Comparison of ENCODE assay signal across 18 cellular contexts in the genomic region with DNA sequence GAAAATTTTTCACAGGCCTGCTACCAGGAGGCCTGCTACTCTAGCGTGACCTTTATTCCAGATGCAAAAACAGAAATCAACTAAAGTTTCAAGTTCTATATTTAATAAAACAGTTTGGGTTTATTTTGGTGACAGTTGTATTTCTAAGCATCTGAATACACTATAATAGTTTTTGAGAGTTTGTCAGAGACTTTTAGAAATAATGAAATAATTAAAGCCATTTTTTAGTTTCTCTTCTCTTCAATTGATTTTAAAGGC.
"Had no signal": no experiment of that assay in that cellular context is flagged by ENCODE, and none has a peak within 500 bp of the region (broad histone marks: within the 10 kb centered on the region; RNA-seq: fewer than 3 reads in every experiment).

No MANE protein-coding gene starts in this region.

- H3K4me1 ChIP-seq: ascending aorta, heart right ventricle, left ventricle myocardium inferior, suprapubic skin, upper lobe of right lung had no signal

- H3K4me3 ChIP-seq: ascending aorta, heart right ventricle, left ventricle myocardium inferior, suprapubic skin, upper lobe of right lung had no signal

- H3K27ac Mint-ChIP-seq: activated CD4-positive, alpha-beta memory T cell treated with anti-CD3 and anti-CD28 coated beads, Interleukin-2, amount 10 ng/mL, durations not matched to agents 7 days and 5 days; activated T-helper 1 cell treated with anti-CD3 and anti-CD28 coated beads, Interleukin-12 subunit alpha, Interleukin-12 subunit beta, Interleukin-2, Interleukin-4 antibody, amounts not matched to agents 30 ng/mL and 10 ng/mL and 1 ng/mL, durations not matched to agents 14 hours and 24 hours and 36 hours had no signal

- H3K4me3 Mint-ChIP-seq: activated CD4-positive, alpha-beta memory T cell treated with anti-CD3 and anti-CD28 coated beads, Interleukin-2, amount 10 ng/mL, durations not matched to agents 7 days and 5 days; activated T-helper 1 cell treated with anti-CD3 and anti-CD28 coated beads, Interleukin-12 subunit alpha, Interleukin-12 subunit beta, Interleukin-2, Interleukin-4 antibody, amounts not matched to agents 30 ng/mL and 10 ng/mL and 1 ng/mL, durations not matched to agents 14 hours and 24 hours and 36 hours; neural crest cell had no signal

- H3K4me1 Mint-ChIP-seq: activated CD4-positive, alpha-beta memory T cell treated with anti-CD3 and anti-CD28 coated beads, Interleukin-2, amount 10 ng/mL, durations not matched to agents 7 days and 5 days had no signal

- H3K9me3 ChIP-seq: ascending aorta, heart right ventricle, left ventricle myocardium inferior, suprapubic skin, upper lobe of right lung had no signal

- H3K36me3 ChIP-seq: ascending aorta, heart right ventricle, left ventricle myocardium inferior, suprapubic skin, upper lobe of right lung had no signal

- H3K9me3 Mint-ChIP-seq: activated T-helper 1 cell treated with anti-CD3 and anti-CD28 coated beads, Interleukin-12 subunit alpha, Interleukin-12 subunit beta, Interleukin-2, Interleukin-4 antibody, amounts not matched to agents 30 ng/mL and 10 ng/mL and 1 ng/mL, durations not matched to agents 14 hours and 24 hours and 36 hours; neural crest cell had no signal

- DNase-seq: activated CD4-positive, alpha-beta memory T cell treated with anti-CD3 and anti-CD28 coated beads, Interleukin-2, amount 10 ng/mL, durations not matched to agents 7 days and 5 days; activated CD8-positive, alpha-beta memory T cell treated with anti-CD3 and anti-CD28 coated beads, Interleukin-2, amount 50 U/mL, for 4 hours; activated naive CD4-positive, alpha-beta T cell; effector CD4-positive, alpha-beta T cell; heart right ventricle; kidney; left ventricle myocardium inferior; mesendoderm; right cardiac atrium; stimulated activated CD4-positive, alpha-beta T cell treated with anti-CD3 and anti-CD28 coated beads, Interleukin-12 subunit alpha, Interleukin-12 subunit beta, amount 100 ng/mL, for 4 hours; stimulated activated naive CD4-positive, alpha-beta T cell; T-helper 1 cell; upper lobe of right lung had no signal

- H3K27me3 Mint-ChIP-seq: activated CD4-positive, alpha-beta memory T cell treated with anti-CD3 and anti-CD28 coated beads, Interleukin-2, amount 10 ng/mL, durations not matched to agents 7 days and 5 days had no signal

- H3K27ac ChIP-seq: ascending aorta, heart right ventricle, left ventricle myocardium inferior, suprapubic skin, upper lobe of right lung, VCaP had no signal

- H3K27me3 ChIP-seq: ascending aorta, heart right ventricle, suprapubic skin, upper lobe of right lung had no signal
